8 cellular contexts compared by ENCODE assay signal in the genomic region with DNA sequence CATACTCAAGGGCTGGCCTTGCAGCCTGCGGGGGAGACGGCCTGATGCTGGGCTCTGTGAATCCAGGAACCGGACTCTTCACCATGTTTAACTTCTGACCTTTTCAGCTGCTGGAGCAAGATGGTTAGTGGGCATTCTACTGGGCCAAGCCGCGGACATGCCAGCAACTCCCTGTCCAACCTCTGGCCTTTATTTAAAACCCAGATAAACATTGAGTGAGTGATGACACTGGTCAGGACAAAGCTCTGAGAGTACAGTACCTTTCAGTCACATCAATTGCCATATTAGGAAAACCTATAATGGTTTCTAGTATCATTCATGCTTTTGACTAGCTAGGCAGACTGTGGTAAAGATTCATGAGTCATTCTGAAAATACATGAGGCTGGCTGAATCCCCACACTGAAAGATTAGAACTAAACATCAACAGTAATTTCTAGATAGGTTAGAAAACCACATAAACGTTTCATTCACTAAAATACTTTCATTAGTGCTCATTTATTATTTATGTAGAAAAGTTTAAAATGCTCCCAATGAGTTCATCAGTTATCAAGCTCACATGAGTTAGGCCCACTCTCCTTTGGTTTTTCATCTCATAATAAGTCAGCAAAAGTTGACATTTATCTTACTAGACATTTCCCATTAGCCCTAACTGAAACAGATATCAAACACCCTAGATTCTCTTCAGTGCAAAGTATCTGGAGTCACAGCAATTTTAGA. TPM values are rescaled to one million over a fixed set of nuclear protein-coding genes. Genes with fewer than 3 reads are reported as not detected.
DNase-seq lines count a peak whose midpoint lies in the region; ATAC-seq lines count a peak whose summit lies in the region.

No MANE protein-coding gene starts in this region.

- peak; percentile 94 for ATAC-seq in HG03025 (IDR thresholded peaks at IDR 0.05; ENCODE audit: low FRiP score, unreplicated experiment)
- no peak for ATAC-seq in naive thymus-derived CD8-positive, alpha-beta T cell

- no peak overlapping the region for H3K4me3 ChIP-seq in skeletal muscle cell (ENCODE audit: low read depth, low read length)

- POLR2A ChIA-PET in naive thymus-derived CD8-positive, alpha-beta T cell (lab: Charles Lee): no interaction called here

- H3K4me1 Mint-ChIP-seq in activated naive CD4-positive, alpha-beta T cell treated with anti-CD3 and anti-CD28 coated beads, Interleukin-2, amount 10 ng/mL, durations not matched to agents 7 days and 5 days: peaks cover 26% of the 10 kb centered on the region
- peaks cover 26% of the 10 kb centered on the region for H3K4me1 Mint-ChIP-seq in activated naive CD8-positive, alpha-beta T cell (ENCODE audit: low read depth)
- H3K4me1 Mint-ChIP-seq in naive thymus-derived CD8-positive, alpha-beta T cell: no peaks in the 10 kb centered on the region

- peak overlapping the region; percentile 79 for H3K27ac Mint-ChIP-seq in activated naive CD4-positive, alpha-beta T cell treated with anti-CD3 and anti-CD28 coated beads, Interleukin-2, amount 10 ng/mL, durations not matched to agents 7 days and 5 days
- peak overlapping the region; percentile 89 for H3K27ac Mint-ChIP-seq in activated naive CD8-positive, alpha-beta T cell
- peak overlapping the region in 1 of 10 donors; percentile 74 for H3K27ac Mint-ChIP-seq in naive thymus-derived CD8-positive, alpha-beta T cell

- CTCF ChIA-PET in activated naive CD4-positive, alpha-beta T cell treated with anti-CD3 and anti-CD28 coated beads, Interleukin-2, amount 10 ng/mL, durations not matched to agents 7 days and 5 days (lab: Charles Lee): interaction anchor here (0.8 to 1.4 kb wide), 6 partner anchors 11 to 186 kb away, joined by 3 to 7 read pairs (median 3); no protein-coding TSS in a partner anchor

- no peak for DNase-seq in activated naive CD4-positive, alpha-beta T cell treated with anti-CD3 and anti-CD28 coated beads, Interleukin-2, amount 10 ng/mL, durations not matched to agents 7 days and 5 days
- no peak for DNase-seq in activated naive CD4-positive, alpha-beta T cell treated with anti-CD3 and anti-CD28 coated beads, Interleukin-2, amount 50 U/mL, for 16 hours
- DNase-seq in skeletal muscle cell (ENCODE audit: low read depth): peak; percentile 31
- DNase-seq in naive thymus-derived CD8-positive, alpha-beta T cell: no peak
- no peak for DNase-seq in NCI-H1436 treated with DMSO at 0.1 percent for 48 hours (lab: John Stamatoyannopoulos, UW)
- no peak for DNase-seq in NCI-H1930 (lab: John Stamatoyannopoulos, UW)

- H3K9me3 Mint-ChIP-seq in activated naive CD4-positive, alpha-beta T cell treated with anti-CD3 and anti-CD28 coated beads, Interleukin-2, amount 10 ng/mL, durations not matched to agents 7 days and 5 days: no peaks in the 10 kb centered on the region
- no peaks in the 10 kb centered on the region for H3K9me3 Mint-ChIP-seq in activated naive CD8-positive, alpha-beta T cell (ENCODE audit: low read depth)
- no peaks in the 10 kb centered on the region for H3K9me3 Mint-ChIP-seq in naive thymus-derived CD8-positive, alpha-beta T cell

- peaks cover 43% of the 10 kb centered on the region for H3K36me3 Mint-ChIP-seq in activated naive CD4-positive, alpha-beta T cell treated with anti-CD3 and anti-CD28 coated beads, Interleukin-2, amount 10 ng/mL, durations not matched to agents 7 days and 5 days
- H3K36me3 Mint-ChIP-seq in activated naive CD8-positive, alpha-beta T cell: peaks cover 16% of the 10 kb centered on the region
- H3K36me3 Mint-ChIP-seq in naive thymus-derived CD8-positive, alpha-beta T cell: peaks cover 4 to 60% (median 14%) of the 10 kb centered on the region in 3 donors

- H3K4me3 Mint-ChIP-seq in activated naive CD4-positive, alpha-beta T cell treated with anti-CD3 and anti-CD28 coated beads, Interleukin-2, amount 10 ng/mL, durations not matched to agents 7 days and 5 days: no peak overlapping the region
- peak overlapping the region; percentile 72 for H3K4me3 Mint-ChIP-seq in activated naive CD8-positive, alpha-beta T cell
- peak overlapping the region in 1 of 10 donors; percentile 10 for H3K4me3 Mint-ChIP-seq in naive thymus-derived CD8-positive, alpha-beta T cell

- H3K27me3 Mint-ChIP-seq in activated naive CD4-positive, alpha-beta T cell treated with anti-CD3 and anti-CD28 coated beads, Interleukin-2, amount 10 ng/mL, durations not matched to agents 7 days and 5 days: peaks cover 22% of the 10 kb centered on the region
- peaks cover 2% of the 10 kb centered on the region for H3K27me3 Mint-ChIP-seq in activated naive CD8-positive, alpha-beta T cell
- peaks cover 0 to 2% (median 0%) of the 10 kb centered on the region in 5 donors for H3K27me3 Mint-ChIP-seq in naive thymus-derived CD8-positive, alpha-beta T cell

RNA-seq across cellular contexts. Expression of a gene that starts 7.1 kb away (rescaled TPM):
- total RNA-seq in naive thymus-derived CD8-positive, alpha-beta T cell: under 1 TPM; 0.34 to 0.36 TPM
- polyA plus RNA-seq in naive thymus-derived CD8-positive, alpha-beta T cell: not detected
